Comparison of ENCODE assay signal across 27 cellular contexts in genomic region chr17:80358131-80358530, GRCh38.
"Had no signal": no experiment of that assay in that cellular context is flagged by ENCODE, and none has a peak within 500 bp of the region (broad histone marks: within the 10 kb centered on the region; RNA-seq: fewer than 3 reads in every experiment).

No MANE protein-coding gene starts in this region.

- H3K27ac Mint-ChIP-seq: activated CD4-positive, alpha-beta T cell treated with anti-CD3 and anti-CD28 coated beads for 36 hours; activated CD8-positive, alpha-beta T cell treated with anti-CD3 and anti-CD28 coated beads, Interleukin-2, amount 10 ng/mL, durations not matched to agents 7 days and 5 days; type B pancreatic cell had no signal

- H3K27me3 ChIP-seq: ascending aorta, dorsolateral prefrontal cortex, gastrocnemius medialis, hepatocyte, SJSA1, uterus had no signal

- DNase-seq: activated CD4-positive, alpha-beta T cell treated with anti-CD3 and anti-CD28 coated beads for 36 hours; activated CD4-positive, CD25-positive, alpha-beta regulatory T cell; activated CD8-positive, alpha-beta T cell treated with anti-CD3 and anti-CD28 coated beads, Interleukin-2, amount 10 ng/mL, durations not matched to agents 7 days and 5 days; activated naive CD4-positive, alpha-beta T cell; central memory CD4-positive, alpha-beta T cell; effector memory CD4-positive, alpha-beta T cell; erythroblast; gastrocnemius medialis; glutamatergic neuron; islet precursor cell; left cardiac atrium; left ventricle myocardium superior; mammary epithelial cell; right cardiac atrium; stimulated activated CD4-positive, alpha-beta T cell treated with anti-CD3 and anti-CD28 coated beads, Interleukin-12 subunit alpha, Interleukin-12 subunit beta, amount 100 ng/mL, for 4 hours; stimulated activated CD4-positive, alpha-beta T cell treated with anti-CD3 and anti-CD28 coated beads, Interleukin-4, amount 100 ng/mL, for 1 hour; uterus had no signal

- H3K4me1 ChIP-seq: ascending aorta, gastrocnemius medialis, SJSA1, uterus had no signal

- H3K27me3 Mint-ChIP-seq: activated CD4-positive, alpha-beta T cell treated with anti-CD3 and anti-CD28 coated beads for 36 hours; brain; stimulated activated naive CD8-positive, alpha-beta T cell treated with anti-CD3 and anti-CD28 coated beads, Interleukin-15, Interleukin-2, amounts not matched to agents 100 ng/mL and 50 ng/mL, for 24 hours; type B pancreatic cell had no signal

- ATAC-seq: activated CD4-positive, alpha-beta T cell treated with anti-CD3 and anti-CD28 coated beads for 36 hours; activated CD8-positive, alpha-beta T cell treated with anti-CD3 and anti-CD28 coated beads, Interleukin-2, amount 10 ng/mL, durations not matched to agents 7 days and 5 days; activated naive CD4-positive, alpha-beta T cell treated with anti-CD3 and anti-CD28 coated beads, Interleukin-2, amount 50 U/mL, for 72 hours; gastrocnemius medialis; left cardiac atrium; left ventricle myocardium superior; right cardiac atrium had no signal

- H3K4me3 ChIP-seq: ascending aorta, coronary artery, dorsolateral prefrontal cortex, gastrocnemius medialis, hepatocyte, SJSA1, thoracic aorta, uterus had no signal

- H3K9me3 ChIP-seq: ascending aorta, gastrocnemius medialis, thoracic aorta, uterus had no signal

- H3K4me1 Mint-ChIP-seq: activated CD4-positive, alpha-beta T cell treated with anti-CD3 and anti-CD28 coated beads for 36 hours; brain had no signal

- H3K9me3 Mint-ChIP-seq: activated naive CD4-positive, alpha-beta T cell treated with anti-CD3 and anti-CD28 coated beads, Interleukin-2, amount 50 U/mL, for 72 hours; brain; stimulated activated naive CD8-positive, alpha-beta T cell treated with anti-CD3 and anti-CD28 coated beads, Interleukin-15, Interleukin-2, amounts not matched to agents 100 ng/mL and 50 ng/mL, for 24 hours; type B pancreatic cell had no signal

- H3K36me3 ChIP-seq: uterus had no signal

- H3K27ac ChIP-seq: ascending aorta, coronary artery, dorsolateral prefrontal cortex, gastrocnemius medialis, hepatocyte, SJSA1, thoracic aorta, uterus had no signal

- H3K4me3 Mint-ChIP-seq: activated CD4-positive, alpha-beta T cell treated with anti-CD3 and anti-CD28 coated beads for 36 hours; activated CD8-positive, alpha-beta T cell treated with anti-CD3 and anti-CD28 coated beads, Interleukin-2, amount 10 ng/mL, durations not matched to agents 7 days and 5 days; brain; stimulated activated naive CD8-positive, alpha-beta T cell treated with anti-CD3 and anti-CD28 coated beads, Interleukin-15, Interleukin-2, amounts not matched to agents 100 ng/mL and 50 ng/mL, for 24 hours; type B pancreatic cell had no signal
